8 cellular contexts compared by ENCODE assay signal in genomic region chr18:63578357-63578958, GRCh38. TPM values are rescaled to one million over a fixed set of nuclear protein-coding genes. Genes with fewer than 3 reads are reported as not detected.
DNase-seq lines count a peak whose midpoint lies in the region; TF ChIP-seq lines count a peak whose summit lies in the region.

No MANE protein-coding gene starts in this region.

- no peak overlapping the region for H3K4me3 Mint-ChIP-seq in activated CD4-positive, alpha-beta T cell treated with anti-CD3 and anti-CD28 coated beads, Interleukin-2, amount 10 ng/mL, durations not matched to agents 7 days and 5 days
- no peak overlapping the region for H3K4me3 Mint-ChIP-seq in mesothelial cell of epicardium

- DNase-seq in activated CD4-positive, alpha-beta T cell treated with anti-CD3 and anti-CD28 coated beads, Interleukin-2, amount 10 ng/mL, durations not matched to agents 7 days and 5 days = peak; percentile 39
- no peak for DNase-seq in activated CD4-positive, alpha-beta T cell treated with anti-CD3 and anti-CD28 coated beads for 4 hours
- DNase-seq in NCI-H345 treated with DMSO at 0.1 percent for 48 hours (lab: John Stamatoyannopoulos, UW; ENCODE audit: unreplicated experiment) = peak; percentile 11
- no peak for DNase-seq in mammary epithelial cell
- DNase-seq in mesothelial cell of epicardium (ENCODE audit: low spot score in 2 of 2, unreplicated experiment in 2 of 2) = peak in 1 of 2 experiments; percentile 52
- DNase-seq in putamen (ENCODE audit: low spot score) = no peak
- DNase-seq in stimulated activated CD4-positive, alpha-beta T cell treated with anti-CD3 and anti-CD28 coated beads, Interleukin-2, amount 100 ng/mL, for 48 hours = no peak

- CTCF ChIA-PET in activated CD4-positive, alpha-beta T cell treated with anti-CD3 and anti-CD28 coated beads, Interleukin-2, amount 10 ng/mL, durations not matched to agents 7 days and 5 days (lab: Charles Lee) = interaction anchor here (0.8 to 3.1 kb wide), 3 partner anchors 15 to 59 kb away, joined by 3 to 18 read pairs (median 3); no protein-coding TSS in a partner anchor
- CTCF ChIA-PET in HEK293 (lab: Yijun Ruan, JAX) = interaction anchor here (0.6 to 9.2 kb wide), 46 partner anchors 9 to 1935 kb away, joined by 3 to 338 read pairs (median 4); partner anchors contain the start of genes SERPINB12 and SERPINB13
- CTCF ChIA-PET in mammary epithelial cell (lab: Charles Lee; ENCODE audit: low non-redundant PET) = interaction anchor here (0.6 to 0.9 kb wide), 2 partner anchors 71 to 163 kb away, joined by 3 to 5 read pairs; no protein-coding TSS in a partner anchor

- H3K9me3 ChIP-seq in HEK293 (ENCODE audit: control insufficient read depth, insufficient read depth, low read depth, low read length) = no peaks in the 10 kb centered on the region
- H3K9me3 ChIP-seq in mammary epithelial cell (replicated peaks; ENCODE audit: insufficient read depth, low read length) = no peaks in the 10 kb centered on the region

- H3K36me3 ChIP-seq in HEK293 (ENCODE audit: control insufficient read depth in 2 of 2, insufficient read depth in 1 of 2, low read length in 2 of 2) = no peaks in the 10 kb centered on the region
- H3K36me3 ChIP-seq in mammary epithelial cell (ENCODE audit: insufficient read depth, low read length) = no peaks in the 10 kb centered on the region

- TF ChIP-seq CTCF in HEK293 (tag by site-specific recombination; IDR thresholded peaks at IDR 0.05) (peak; percentile 67; the same call in 1 of the 2 replicates), mammary epithelial cell (conservative IDR thresholded peaks at IDR 0.05 in 1 of 2, IDR thresholded peaks at IDR 0.05 in 1 of 2; ENCODE audit: extremely low read depth in 1 of 2, insufficient read depth in 1 of 2, low read depth in 1 of 2, low read length in 2 of 2) (peak; percentile 77 to 83), mesothelial cell of epicardium (IDR thresholded peaks at IDR 0.05; ENCODE audit: unreplicated experiment) (peak; percentile 65)

- H3K27me3 Mint-ChIP-seq in activated CD4-positive, alpha-beta T cell treated with anti-CD3 and anti-CD28 coated beads, Interleukin-2, amount 10 ng/mL, durations not matched to agents 7 days and 5 days = peaks cover 30% of the 10 kb centered on the region
- peaks cover 9% of the 10 kb centered on the region for H3K27me3 Mint-ChIP-seq in mesothelial cell of epicardium (ENCODE audit: low read depth)

- in situ Hi-C loops in mammary epithelial cell (cut with MboI; ENCODE audit: low sequenced_read_pairs in 2 of 2) = loop anchor here in 1 of 2 donors (10.0 kb wide), 1 partner anchor 64 kb away; no protein-coding TSS in a partner anchor

- no peaks in the 10 kb centered on the region for H4K20me1 ChIP-seq in mammary epithelial cell (ENCODE audit: insufficient read depth, low read length)

- WGBS in mammary epithelial cell (ENCODE audit: low coverage, missing lambda C conversion rate) = 14% methylated on average over 5 of the region's 5 CpGs

- no peak overlapping the region for H3K9ac ChIP-seq in mammary epithelial cell (ENCODE audit: insufficient read depth, low read length)

- POLR2A ChIA-PET in activated CD4-positive, alpha-beta T cell treated with anti-CD3 and anti-CD28 coated beads, Interleukin-2, amount 10 ng/mL, durations not matched to agents 7 days and 5 days (lab: Charles Lee) = no interaction called here
- POLR2A ChIA-PET in HEK293 (lab: Yijun Ruan, JAX) = no interaction called here

- no peak overlapping the region for H3K27ac Mint-ChIP-seq in activated CD4-positive, alpha-beta T cell treated with anti-CD3 and anti-CD28 coated beads, Interleukin-2, amount 10 ng/mL, durations not matched to agents 7 days and 5 days
- H3K27ac Mint-ChIP-seq in mesothelial cell of epicardium = no peak overlapping the region

- no TSS peak for BruUV-seq in mammary epithelial cell (replicated peaks; lab: Mats Ljungman, UMichigan)

- no peaks in the 10 kb centered on the region for H3K79me2 ChIP-seq in mammary epithelial cell (ENCODE audit: insufficient read depth, low read length)

- dilution Hi-C loops in mammary epithelial cell (cut with HindIII; ENCODE audit: low sequenced_read_pairs) = no loop called here

- H3K27ac ChIP-seq in HEK293 (ENCODE audit: extremely low read depth, low read depth, low read length) (no peak overlapping the region), mammary epithelial cell (ENCODE audit: insufficient read depth, low read depth, low read length) (no peak overlapping the region)

- H3K27me3 ChIP-seq in mammary epithelial cell (ENCODE audit: insufficient read depth, low read length) = no peaks in the 10 kb centered on the region

- H3K4me3 ChIP-seq in HEK293 (ENCODE audit: low read depth, low read length) = no peak overlapping the region
- no peak overlapping the region for H3K4me3 ChIP-seq in mammary epithelial cell (replicated peaks in 1 of 3; ENCODE audit: insufficient read depth in 1 of 3, low read depth in 2 of 3, low read length in 3 of 3)

- H3K4me2 ChIP-seq in mammary epithelial cell (ENCODE audit: insufficient read depth, low read depth, low read length) = no peak overlapping the region

- intact Hi-C loops in mammary epithelial cell (cut with micrococcal nuclease) = loop anchor here (1.0 to 2.0 kb wide), 6 partner anchors 60 to 358 kb away; no protein-coding TSS in a partner anchor

- no peaks in the 10 kb centered on the region for H3K4me1 Mint-ChIP-seq in activated CD4-positive, alpha-beta T cell treated with anti-CD3 and anti-CD28 coated beads, Interleukin-2, amount 10 ng/mL, durations not matched to agents 7 days and 5 days
- H3K4me1 Mint-ChIP-seq in mesothelial cell of epicardium = peaks cover 10% of the 10 kb centered on the region

- no peaks in the 10 kb centered on the region for H3K36me3 Mint-ChIP-seq in activated CD4-positive, alpha-beta T cell treated with anti-CD3 and anti-CD28 coated beads, Interleukin-2, amount 10 ng/mL, durations not matched to agents 7 days and 5 days (ENCODE audit: low read depth)
- H3K36me3 Mint-ChIP-seq in mesothelial cell of epicardium = no peaks in the 10 kb centered on the region

- H3K4me1 ChIP-seq in HEK293 (ENCODE audit: control insufficient read depth, insufficient read depth, low read length) = 0 out of 2 replicates have a peak, but pooled peaks cover 2% of the 10 kb centered on the region
- no peaks in the 10 kb centered on the region for H3K4me1 ChIP-seq in mammary epithelial cell (ENCODE audit: insufficient read depth, low read length)

- H2AFZ ChIP-seq in mammary epithelial cell (ENCODE audit: low read depth, low read length) = no peak overlapping the region

- no peaks in the 10 kb centered on the region for H3K9me3 Mint-ChIP-seq in activated CD4-positive, alpha-beta T cell treated with anti-CD3 and anti-CD28 coated beads, Interleukin-2, amount 10 ng/mL, durations not matched to agents 7 days and 5 days
- no peaks in the 10 kb centered on the region for H3K9me3 Mint-ChIP-seq in mesothelial cell of epicardium

TF ChIP-seq in HEK293, 187 proteins besides CTCF, POLR2A, EP300 and RAD21 (continues in another document):
- TF ChIP-seq ZNF580 (tag by site-specific recombination; IDR thresholded peaks at IDR 0.05) = no peak
- peak; percentile 87 for TF ChIP-seq ZNF654 (tag by site-specific recombination; IDR thresholded peaks at IDR 0.05; ENCODE audit: low read depth)
- no peak for TF ChIP-seq ZNF324 (tag by site-specific recombination; IDR thresholded peaks at IDR 0.05)

RNA-seq across cellular contexts. Expression of gene SERPINB13, which starts 8.7 kb away (rescaled TPM):
- total RNA-seq in activated CD4-positive, alpha-beta T cell treated with anti-CD3 and anti-CD28 coated beads, Interleukin-2, amount 10 ng/mL, durations not matched to agents 7 days and 5 days = not detected
- 10 to 100 TPM in 1 of 2 donors, 1 to 10 TPM in 1; 8.8 to 12.4 TPM for total RNA-seq in mammary epithelial cell
- polyA plus RNA-seq in mammary epithelial cell = 4.2 TPM
- polyA minus RNA-seq in mammary epithelial cell = not detected
- total RNA-seq in mesothelial cell of epicardium = 0.27 to 0.77 TPM (median 0.38 TPM) in 3 replicates

RNA-seq across cellular contexts. Expression of gene SERPINB12, which starts 36.3 kb away (rescaled TPM):
- not detected for total RNA-seq in activated CD4-positive, alpha-beta T cell treated with anti-CD3 and anti-CD28 coated beads, Interleukin-2, amount 10 ng/mL, durations not matched to agents 7 days and 5 days
- not detected for total RNA-seq in mammary epithelial cell
- polyA plus RNA-seq in mammary epithelial cell = not detected
- polyA minus RNA-seq in mammary epithelial cell = not detected
- not detected in 3 replicates for total RNA-seq in mesothelial cell of epicardium

Comparison
In these comparisons a context has a peak if more than half of its experiments do, and no peak if none do; other contexts are left out.
1. DNase-seq: peak in activated CD4-positive, alpha-beta T cell treated with anti-CD3 and anti-CD28 coated beads, Interleukin-2, amount 10 ng/mL, durations not matched to agents 7 days and 5 days (single experiment) and NCI-H345 treated with DMSO at 0.1 percent for 48 hours (single experiment); none in activated CD4-positive, alpha-beta T cell treated with anti-CD3 and anti-CD28 coated beads for 4 hours (0 of 2), mammary epithelial cell (single experiment), putamen (single experiment) and stimulated activated CD4-positive, alpha-beta T cell treated with anti-CD3 and anti-CD28 coated beads, Interleukin-2, amount 100 ng/mL, for 48 hours (0 of 2).
2. Peak in every context shown above with its lines, with median percentiles within 50 percentile points of each other: CTCF ChIP-seq.